In genomic region chr12:120814903-120815429, GRCh38 we compare ENCODE assay signal across 1 cellular context.
TF ChIP-seq lines count a peak whose summit lies in the region.

No MANE protein-coding gene starts in this region.

TF ChIP-seq in HEK293, 187 proteins besides CTCF, POLR2A, EP300 and RAD21 (continued from another document):
- TF ChIP-seq, protein P1, sequence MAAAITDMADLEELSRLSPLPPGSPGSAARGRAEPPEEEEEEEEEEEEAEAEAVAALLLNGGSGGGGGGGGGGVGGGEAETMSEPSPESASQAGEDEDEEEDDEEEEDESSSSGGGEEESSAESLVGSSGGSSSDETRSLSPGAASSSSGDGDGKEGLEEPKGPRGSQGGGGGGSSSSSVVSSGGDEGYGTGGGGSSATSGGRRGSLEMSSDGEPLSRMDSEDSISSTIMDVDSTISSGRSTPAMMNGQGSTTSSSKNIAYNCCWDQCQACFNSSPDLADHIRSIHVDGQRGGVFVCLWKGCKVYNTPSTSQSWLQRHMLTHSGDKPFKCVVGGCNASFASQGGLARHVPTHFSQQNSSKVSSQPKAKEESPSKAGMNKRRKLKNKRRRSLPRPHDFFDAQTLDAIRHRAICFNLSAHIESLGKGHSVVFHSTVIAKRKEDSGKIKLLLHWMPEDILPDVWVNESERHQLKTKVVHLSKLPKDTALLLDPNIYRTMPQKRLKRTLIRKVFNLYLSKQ (tag by site-specific recombination; IDR thresholded peaks at IDR 0.05; ENCODE audit: borderline replicate concordance): no peak
- no peak for TF ChIP-seq ZNF404 (tag by site-specific recombination; IDR thresholded peaks at IDR 0.05)
- no peak for TF ChIP-seq ZNF266 (tag by site-specific recombination; IDR thresholded peaks at IDR 0.05; ENCODE audit: low read depth)
- TF ChIP-seq ZNF768 (tag by site-specific recombination; IDR thresholded peaks at IDR 0.05): no peak
- TF ChIP-seq ZNF549 (tag by site-specific recombination; IDR thresholded peaks at IDR 0.05): no peak
- no peak for TF ChIP-seq ZNF324 (tag by site-specific recombination; IDR thresholded peaks at IDR 0.05)
- TF ChIP-seq, protein P2, sequence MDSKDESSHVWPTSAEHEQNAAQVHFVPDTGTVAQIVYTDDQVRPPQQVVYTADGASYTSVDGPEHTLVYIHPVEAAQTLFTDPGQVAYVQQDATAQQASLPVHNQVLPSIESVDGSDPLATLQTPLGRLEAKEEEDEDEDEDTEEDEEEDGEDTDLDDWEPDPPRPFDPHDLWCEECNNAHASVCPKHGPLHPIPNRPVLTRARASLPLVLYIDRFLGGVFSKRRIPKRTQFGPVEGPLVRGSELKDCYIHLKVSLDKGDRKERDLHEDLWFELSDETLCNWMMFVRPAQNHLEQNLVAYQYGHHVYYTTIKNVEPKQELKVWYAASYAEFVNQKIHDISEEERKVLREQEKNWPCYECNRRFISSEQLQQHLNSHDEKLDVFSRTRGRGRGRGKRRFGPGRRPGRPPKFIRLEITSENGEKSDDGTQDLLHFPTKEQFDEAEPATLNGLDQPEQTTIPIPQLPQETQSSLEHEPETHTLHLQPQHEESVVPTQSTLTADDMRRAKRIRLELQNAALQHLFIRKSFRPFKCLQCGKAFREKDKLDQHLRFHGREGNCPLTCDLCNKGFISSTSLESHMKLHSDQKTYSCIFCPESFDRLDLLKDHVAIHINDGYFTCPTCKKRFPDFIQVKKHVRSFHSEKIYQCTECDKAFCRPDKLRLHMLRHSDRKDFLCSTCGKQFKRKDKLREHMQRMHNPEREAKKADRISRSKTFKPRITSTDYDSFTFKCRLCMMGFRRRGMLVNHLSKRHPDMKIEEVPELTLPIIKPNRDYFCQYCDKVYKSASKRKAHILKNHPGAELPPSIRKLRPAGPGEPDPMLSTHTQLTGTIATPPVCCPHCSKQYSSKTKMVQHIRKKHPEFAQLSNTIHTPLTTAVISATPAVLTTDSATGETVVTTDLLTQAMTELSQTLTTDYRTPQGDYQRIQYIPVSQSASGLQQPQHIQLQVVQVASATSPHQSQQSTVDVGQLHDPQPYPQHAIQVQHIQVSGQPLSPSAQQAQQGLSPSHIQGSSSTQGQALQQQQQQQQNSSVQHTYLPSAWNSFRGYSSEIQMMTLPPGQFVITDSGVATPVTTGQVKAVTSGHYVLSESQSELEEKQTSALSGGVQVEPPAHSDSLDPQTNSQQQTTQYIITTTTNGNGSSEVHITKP (tag by site-specific recombination; IDR thresholded peaks at IDR 0.05): peak; percentile 71
- peak; percentile 55 for TF ChIP-seq SCRT2 (tag by site-specific recombination; IDR thresholded peaks at IDR 0.05)
- TF ChIP-seq ZSCAN5A (tag by site-specific recombination; IDR thresholded peaks at IDR 0.05): no peak
- no peak for TF ChIP-seq ZNF121 (tag by site-specific recombination; IDR thresholded peaks at IDR 0.05)
- TF ChIP-seq ZNF184 (tag by site-specific recombination; IDR thresholded peaks at IDR 0.05): no peak
TF ChIP-seq in HEK293: peak in this region for 11.
